20 cellular contexts compared by ENCODE assay signal in genomic region chr11:108345767-108346166, GRCh38.
"Had no signal": no experiment of that assay in that cellular context is flagged by ENCODE, and none has a peak within 500 bp of the region (broad histone marks: within the 10 kb centered on the region; RNA-seq: fewer than 3 reads in every experiment).

No MANE protein-coding gene starts in this region.

- FAIRE-seq: islet of Langerhans had no signal

- ATAC-seq: effector memory CD8-positive, alpha-beta T cell; gastrocnemius medialis; heart right ventricle; natural killer cell had no signal

- DNase-seq: effector memory CD8-positive, alpha-beta T cell; gastrocnemius medialis; heart right ventricle; hypothalamus; mammary epithelial cell; natural killer cell; posterior cingulate gyrus; sigmoid colon; stimulated activated CD4-positive, alpha-beta T cell treated with anti-CD3 and anti-CD28 coated beads, Interleukin-12 subunit alpha, Interleukin-12 subunit beta, amount 100 ng/mL, for 4 hours; stimulated activated naive CD4-positive, alpha-beta T cell; stomach; substantia nigra; transverse colon had no signal

- H3K27ac ChIP-seq: epithelial cell of prostate, esophagus muscularis mucosa, gastrocnemius medialis, heart right ventricle, sigmoid colon, skin epidermis, stomach, thoracic aorta, transverse colon had no signal

- H3K4me3 ChIP-seq: esophagus muscularis mucosa, gastrocnemius medialis, heart right ventricle, sigmoid colon, skin epidermis, stomach, thoracic aorta, transverse colon had no signal

- H3K9me3 Mint-ChIP-seq: dendritic cell treated with granulocyte-macrophage colony-stimulating factor and Interleukin-4, amounts not matched to agents 40 ng/mL and 50 ng/mL, for 4 days; effector memory CD8-positive, alpha-beta T cell; natural killer cell; neural crest cell had no signal

- H3K4me1 ChIP-seq: esophagus muscularis mucosa, gastrocnemius medialis, heart right ventricle, sigmoid colon, stomach, transverse colon had no signal

- H3K4me3 Mint-ChIP-seq: dendritic cell treated with granulocyte-macrophage colony-stimulating factor and Interleukin-4, amounts not matched to agents 40 ng/mL and 50 ng/mL, for 4 days; effector memory CD8-positive, alpha-beta T cell; natural killer cell; neural crest cell had no signal

- H3K27me3 ChIP-seq: esophagus muscularis mucosa, gastrocnemius medialis, heart right ventricle, sigmoid colon, stomach, transverse colon had no signal

- H3K27ac Mint-ChIP-seq: dendritic cell treated with granulocyte-macrophage colony-stimulating factor and Interleukin-4, amounts not matched to agents 40 ng/mL and 50 ng/mL, for 4 days had no signal

- H3K27me3 Mint-ChIP-seq: dendritic cell treated with granulocyte-macrophage colony-stimulating factor and Interleukin-4, amounts not matched to agents 40 ng/mL and 50 ng/mL, for 4 days; effector memory CD8-positive, alpha-beta T cell had no signal

- H3K9me3 ChIP-seq: esophagus muscularis mucosa, gastrocnemius medialis, heart right ventricle, sigmoid colon, stomach, thoracic aorta, transverse colon had no signal

- H3K4me1 Mint-ChIP-seq: neural crest cell had no signal
